Comparison of ENCODE assay signal across 8 cellular contexts in genomic region chr10:91797077-91797690, GRCh38. TPM values are rescaled to one million over a fixed set of nuclear protein-coding genes. Genes with fewer than 3 reads are reported as not detected.
DNase-seq lines count a peak whose midpoint lies in the region; ATAC-seq and TF ChIP-seq lines count a peak whose summit lies in the region.

No MANE protein-coding gene starts in this region.

- CTCF ChIA-PET in WTC11 (lab: Charles Lee) = interaction anchor here (0.9 to 1.5 kb wide), 5 partner anchors 12 to 116 kb away, joined by 3 to 5 read pairs (median 4); no protein-coding TSS in a partner anchor

- TF ChIP-seq CTCF in HL-60 (IDR thresholded peaks at IDR 0.05; ENCODE audit: insufficient read depth, low read length) = no peak
- TF ChIP-seq CTCF in WTC11 (IDR thresholded peaks at IDR 0.05) = no peak
- no peak for TF ChIP-seq CTCF in glutamatergic neuron (IDR thresholded peaks at IDR 0.05; ENCODE audit: partially characterized antibody, unreplicated experiment)
- no peak for TF ChIP-seq CTCF in smooth muscle cell (IDR thresholded peaks at IDR 0.05; ENCODE audit: borderline replicate concordance, insufficient read depth, poor library complexity, severe bottlenecking)

- H3K36me3 Mint-ChIP-seq in WTC11 (peaks cover 10% of the 10 kb centered on the region), glutamatergic neuron (ENCODE audit: unreplicated experiment) (peaks cover 5% of the 10 kb centered on the region)

- WGBS in smooth muscle cell (ENCODE audit: low lambda C conversion rate) = 73% methylated on average over 3 of the region's 3 CpGs

- H3K27ac ChIP-seq in HL-60 (replicated peaks) = no peak overlapping the region; the same call in none of the 2 replicates
- peak overlapping the region; percentile 84 for H3K27ac ChIP-seq in smooth muscle cell (ENCODE audit: low read depth)

- no peaks in the 10 kb centered on the region for H3K36me3 ChIP-seq in smooth muscle cell (ENCODE audit: low read depth)

- peaks cover 34% of the 10 kb centered on the region for H4K20me1 ChIP-seq in smooth muscle cell (ENCODE audit: low read depth)

- peaks cover 38% of the 10 kb centered on the region for H3K4me1 Mint-ChIP-seq in WTC11
- peaks cover 26% of the 10 kb centered on the region for H3K4me1 Mint-ChIP-seq in glutamatergic neuron (ENCODE audit: low read depth, unreplicated experiment)

- no peaks in the 10 kb centered on the region for H3K27me3 Mint-ChIP-seq in WTC11 (ENCODE audit: low read depth)
- no peaks in the 10 kb centered on the region for H3K27me3 Mint-ChIP-seq in glutamatergic neuron (ENCODE audit: unreplicated experiment)

- peak overlapping the region; percentile 99 for H3K27ac Mint-ChIP-seq in WTC11
- H3K27ac Mint-ChIP-seq in glutamatergic neuron (ENCODE audit: unreplicated experiment) = peak overlapping the region; percentile 80

- H3K4me1 ChIP-seq in smooth muscle cell (ENCODE audit: low read depth) = peaks cover 38% of the 10 kb centered on the region

- POLR2A ChIA-PET in WTC11 (lab: Charles Lee) = interaction anchor here (1.0 kb wide), 1 partner anchor 90 kb away, joined by 5 read pairs; no protein-coding TSS in a partner anchor

- peak overlapping the region; percentile 91 for H3K9ac ChIP-seq in smooth muscle cell (ENCODE audit: low read depth)

- ATAC-seq in WTC11 (no peak), GM18861 (IDR thresholded peaks at IDR 0.05; ENCODE audit: unreplicated experiment) (no peak), GM21717 (IDR thresholded peaks at IDR 0.05; ENCODE audit: unreplicated experiment) (no peak)

- H3K4me3 ChIP-seq in HL-60 (replicated peaks; ENCODE audit: insufficient read depth, low read length) = peak overlapping the region; percentile 98
- peak overlapping the region; percentile 87 for H3K4me3 ChIP-seq in smooth muscle cell

- no peaks in the 10 kb centered on the region for H3F3A ChIP-seq in smooth muscle cell (ENCODE audit: low read depth)

- peak overlapping the region; percentile 93 for H2AFZ ChIP-seq in smooth muscle cell (ENCODE audit: low read depth)

- peaks cover 39% of the 10 kb centered on the region for H3K79me2 ChIP-seq in smooth muscle cell (ENCODE audit: low read depth)

- H3K9me3 ChIP-seq in smooth muscle cell (replicated peaks; ENCODE audit: low read depth) = no peaks in the 10 kb centered on the region

- DNase-seq in HL-60 (ENCODE audit: low read depth in 1 of 2, low spot score in 1 of 2) = no peak
- no peak for DNase-seq in WTC11 (ENCODE audit: low spot score)
- no peak for DNase-seq in glutamatergic neuron
- DNase-seq in smooth muscle cell (lab: John Stamatoyannopoulos, UW; ENCODE audit: unreplicated experiment) = no peak
- DNase-seq in NCI-H2196 treated with DMSO at 0.1 percent for 48 hours (lab: John Stamatoyannopoulos, UW; ENCODE audit: unreplicated experiment) = no peak
- DNase-seq in HCEC 1CT = no peak

- H3K9me3 Mint-ChIP-seq in WTC11 = no peaks in the 10 kb centered on the region
- peaks cover 5% of the 10 kb centered on the region for H3K9me3 Mint-ChIP-seq in glutamatergic neuron (ENCODE audit: unreplicated experiment)

- H3K4me3 Mint-ChIP-seq in WTC11 (peak overlapping the region; percentile 90), glutamatergic neuron (ENCODE audit: unreplicated experiment) (peak overlapping the region; percentile 95)

- H3K27me3 ChIP-seq in HL-60 (ENCODE audit: insufficient read depth, poor library complexity, severe bottlenecking) = no peaks in the 10 kb centered on the region
- H3K27me3 ChIP-seq in smooth muscle cell (ENCODE audit: low read depth) = no peaks in the 10 kb centered on the region

- H3K4me2 ChIP-seq in smooth muscle cell = peak overlapping the region; percentile 100

TF ChIP-seq in WTC11, 78 proteins besides CTCF, POLR2A, EP300 and RAD21:
- TF ChIP-seq STAT6 (CRISPR knock-in tag; conservative IDR thresholded peaks at IDR 0.05; ENCODE audit: low read depth) (no peak), ZNF138 (CRISPR knock-in tag; conservative IDR thresholded peaks at IDR 0.05) (no peak), HMGA2 (CRISPR knock-in tag; IDR thresholded peaks at IDR 0.05) (no peak), PREB (CRISPR knock-in tag; IDR thresholded peaks at IDR 0.05; ENCODE audit: borderline replicate concordance) (no peak), MYBL2 (CRISPR knock-in tag; IDR thresholded peaks at IDR 0.05) (no peak)

RNA-seq across cellular contexts. Expression of gene TNKS2, which starts 1.0 kb away (rescaled TPM):
- total RNA-seq in WTC11 (2021) (51.6 to 53.5 TPM (median 53.0 TPM) in 3 replicates), glutamatergic neuron (ENCODE audit: unreplicated experiment) (60.4 TPM), smooth muscle cell (44.5 and 45.6 TPM in 2 replicates)
- polyA plus RNA-seq in smooth muscle cell = 12.1 and 16.2 TPM in 2 replicates
